16 cellular contexts compared by ENCODE assay signal in genomic region chr2:143581989-143582719, GRCh38.
A peak's percentile ranks its signal among the peaks of the same experiment; 100 is the strongest.
DNase-seq lines count a peak whose midpoint lies in the region; ATAC-seq, FAIRE-seq and TF ChIP-seq lines count a peak whose summit lies in the region.
"Had no signal": no experiment of that assay in that cellular context is flagged by ENCODE, and none has a peak within 500 bp of the region (broad histone marks: within the 10 kb centered on the region; RNA-seq: fewer than 3 reads in every experiment).

No MANE protein-coding gene starts in this region.

- FAIRE-seq in D721Med (lab: Jason Lieb, UNC) = no peak
- FAIRE-seq: colon had no signal

- no peaks in the 10 kb centered on the region for H4K20me1 ChIP-seq in IMR-90 (ENCODE audit: insufficient read depth, low read length)

- H3K14ac ChIP-seq in IMR-90 (replicated peaks; ENCODE audit: low read depth, low read length) = no peak overlapping the region

- TF ChIP-seq RAD21 in IMR-90 (IDR thresholded peaks at IDR 0.05; ENCODE audit: low read length) = peak; percentile 63

- no peaks in the 10 kb centered on the region for H3K27me3 Mint-ChIP-seq in chondrocyte (ENCODE audit: low read depth)
- H3K27me3 Mint-ChIP-seq in natural killer cell treated with Interleukin-12 subunit alpha and Interleukin-12 subunit beta and Interleukin-15 and Interleukin-18, amount 100 ng/mL, for 72 hours = no peaks in the 10 kb centered on the region
- H3K27me3 Mint-ChIP-seq in activated T-helper 2 cell treated with anti-CD3 and anti-CD28 coated beads, Interferon-gamma antibody, Interleukin-2, Interleukin-4, amounts not matched to agents 10 μg/mL and 5 μg/mL and 100 μg/mL, durations not matched to agents 14 hours and 24 hours and 36 hours (ENCODE audit: low read depth) = no peaks in the 10 kb centered on the region
- H3K27me3 Mint-ChIP-seq: IgD-negative memory B cell; naive thymus-derived CD4-positive, alpha-beta T cell had no signal

- H3K4me3 ChIP-seq in IMR-90 (ENCODE audit: insufficient read depth, low read depth, low read length) = no peak overlapping the region
- H3K4me3 ChIP-seq: suprapubic skin had no signal

- H3K4me1 ChIP-seq in IMR-90 (ENCODE audit: control insufficient read depth, insufficient read depth, low read length) = no peaks in the 10 kb centered on the region; the same call in 1 of the 2 replicates

- H4K5ac ChIP-seq in IMR-90 (ENCODE audit: low read depth, low read length) = no peak overlapping the region

- peaks cover 5% of the 10 kb centered on the region; the same call in 1 of the 2 replicates for H3K9me1 ChIP-seq in IMR-90 (ENCODE audit: insufficient read depth, low read length)

- dilution Hi-C loops in IMR-90 (cut with HindIII; ENCODE audit: low sequenced_read_pairs, unreplicated experiment) = no loop called here

- no peak overlapping the region; the same call in 1 of the 2 replicates for H3K9ac ChIP-seq in IMR-90 (ENCODE audit: low read depth, low read length)

- H4K91ac ChIP-seq in IMR-90 (ENCODE audit: insufficient read depth, low read depth, low read length) = peak overlapping the region; percentile 21; the same call in 1 of the 2 replicates

- H3K27ac ChIP-seq in IMR-90 (ENCODE audit: insufficient read depth, low read length) = no peak overlapping the region
- H3K27ac ChIP-seq: suprapubic skin had no signal

- no peaks in the 10 kb centered on the region for H3K9me3 ChIP-seq in IMR-90 (ENCODE audit: control insufficient read depth, insufficient read depth, low read length)
- H3K9me3 ChIP-seq: suprapubic skin had no signal

- H2AFZ ChIP-seq in IMR-90 (replicated peaks; ENCODE audit: low read length, poor library complexity) = no peak overlapping the region

- peaks cover 35% of the 10 kb centered on the region for H3K4me1 Mint-ChIP-seq in chondrocyte (ENCODE audit: low read depth)
- peaks cover 22 to 35% of the 10 kb centered on the region in 2 donors for H3K4me1 Mint-ChIP-seq in natural killer cell treated with Interleukin-12 subunit alpha and Interleukin-12 subunit beta and Interleukin-15 and Interleukin-18, amount 100 ng/mL, for 72 hours (ENCODE audit: low read depth in 2 of 2)
- peaks cover 19% of the 10 kb centered on the region for H3K4me1 Mint-ChIP-seq in activated T-helper 2 cell treated with anti-CD3 and anti-CD28 coated beads, Interferon-gamma antibody, Interleukin-2, Interleukin-4, amounts not matched to agents 10 μg/mL and 5 μg/mL and 100 μg/mL, durations not matched to agents 14 hours and 24 hours and 36 hours (ENCODE audit: low read depth)

- no peaks in the 10 kb centered on the region for H3K36me3 ChIP-seq in IMR-90 (ENCODE audit: control insufficient read depth, insufficient read depth, low read length)
- H3K36me3 ChIP-seq: suprapubic skin had no signal

- peak; percentile 85 for ATAC-seq in IMR-90 (ENCODE audit: low read depth)
- ATAC-seq in natural killer cell treated with Interleukin-12 subunit alpha and Interleukin-12 subunit beta and Interleukin-15 and Interleukin-18, amount 100 ng/mL, for 72 hours = peak in 1 of 2 donors; percentile 52
- ATAC-seq: naive thymus-derived CD4-positive, alpha-beta T cell had no signal

- H2AK5ac ChIP-seq in IMR-90 (ENCODE audit: low read depth, low read length) = no peak overlapping the region

- POLR2A ChIA-PET in IMR-90 (lab: Charles Lee; ENCODE audit: unreplicated experiment) = interaction anchor here (0.8 kb wide), 1 partner anchor 124 kb away, joined by 3 read pairs; no protein-coding TSS in a partner anchor

- no peaks in the 10 kb centered on the region for H3K79me1 ChIP-seq in IMR-90 (ENCODE audit: low read depth in 1 of 2, low read length in 2 of 2)

- TF ChIP-seq CTCF in D721Med (IDR thresholded peaks at IDR 0.05; ENCODE audit: insufficient read depth, missing control alignments) = peak; percentile 27
- TF ChIP-seq CTCF in IMR-90 (conservative IDR thresholded peaks at IDR 0.05; ENCODE audit: low read depth, low read length) = peak; percentile 55
- peak; percentile 67 for TF ChIP-seq CTCF in chondrocyte (IDR thresholded peaks at IDR 0.05)

- H2BK15ac ChIP-seq in IMR-90 (ENCODE audit: low read depth, low read length) = no peak overlapping the region

- peak overlapping the region; percentile 67 for H2BK120ac ChIP-seq in IMR-90 (ENCODE audit: low read depth, low read length)

- peak overlapping the region; percentile 56; the same call in 1 of the 2 replicates for H3K4me2 ChIP-seq in IMR-90 (ENCODE audit: low read depth, low read length)

- H3K27me3 ChIP-seq in IMR-90 (ENCODE audit: control insufficient read depth, insufficient read depth, low read length) = no peaks in the 10 kb centered on the region
- H3K27me3 ChIP-seq: suprapubic skin had no signal

- no peak overlapping the region for H2AK9ac ChIP-seq in IMR-90 (replicated peaks; ENCODE audit: low read depth, low read length, poor library complexity)

- CTCF ChIA-PET in IMR-90 (lab: Yijun Ruan, JAX) = no interaction called here

- TF ChIP-seq POLR2A in IMR-90 (IDR thresholded peaks at IDR 0.05; ENCODE audit: low read depth, low read length) = no peak

- H3K23ac ChIP-seq in IMR-90 (ENCODE audit: low read depth, low read length) = peak overlapping the region; percentile 32; the same call in 1 of the 2 replicates

- H3K36me3 Mint-ChIP-seq in chondrocyte (ENCODE audit: low read depth) = peaks cover 4% of the 10 kb centered on the region
- peaks cover 11% of the 10 kb centered on the region for H3K36me3 Mint-ChIP-seq in natural killer cell treated with Interleukin-12 subunit alpha and Interleukin-12 subunit beta and Interleukin-15 and Interleukin-18, amount 100 ng/mL, for 72 hours
- H3K36me3 Mint-ChIP-seq in activated T-helper 2 cell treated with anti-CD3 and anti-CD28 coated beads, Interferon-gamma antibody, Interleukin-2, Interleukin-4, amounts not matched to agents 10 μg/mL and 5 μg/mL and 100 μg/mL, durations not matched to agents 14 hours and 24 hours and 36 hours (ENCODE audit: low read depth) = peaks cover 15% of the 10 kb centered on the region

- no TSS peak for BruUV-seq in IMR-90 (replicated peaks; lab: Mats Ljungman, UMichigan)

- no peak overlapping the region for H3K27ac Mint-ChIP-seq in chondrocyte (ENCODE audit: unreplicated experiment)
- peak overlapping the region; percentile 8 to 64 for H3K27ac Mint-ChIP-seq in natural killer cell treated with Interleukin-12 subunit alpha and Interleukin-12 subunit beta and Interleukin-15 and Interleukin-18, amount 100 ng/mL, for 72 hours
- H3K27ac Mint-ChIP-seq in activated T-helper 2 cell treated with anti-CD3 and anti-CD28 coated beads, Interferon-gamma antibody, Interleukin-2, Interleukin-4, amounts not matched to agents 10 μg/mL and 5 μg/mL and 100 μg/mL, durations not matched to agents 14 hours and 24 hours and 36 hours = no peak overlapping the region

- peak overlapping the region; percentile 36; the same call in 1 of the 2 replicates for H3K56ac ChIP-seq in IMR-90 (ENCODE audit: extremely low read depth, insufficient read depth, low read length)

- in situ Hi-C loops in IMR-90 (cut with MboI; ENCODE audit: low sequenced_read_pairs) = no loop called here

- H4K8ac ChIP-seq in IMR-90 (ENCODE audit: low read depth in 2 of 2, low read length in 2 of 2) = peak overlapping the region in 1 of 2 experiments; percentile 41; a peak in 2 of 4 replicates

- intact Hi-C loops in IMR-90 (cut with micrococcal nuclease) = loop anchor here (2.0 to 10.0 kb wide), 4 partner anchors 353 to 933 kb away; a partner anchor contains a TSS
- intact Hi-C loops in activated T-helper 2 cell treated with anti-CD3 and anti-CD28 coated beads, Interferon-gamma antibody, Interleukin-2, Interleukin-4, amounts not matched to agents 10 μg/mL and 5 μg/mL and 100 μg/mL, durations not matched to agents 14 hours and 24 hours and 36 hours (cut with micrococcal nuclease) = no loop called here

- no CpG with 5 or more reads among the region's 5 CpGs for WGBS in IMR-90 (ENCODE audit: extremely low coverage in 2 of 2, insufficient read length in 1 of 2), 2 experiments

- H3K9me3 Mint-ChIP-seq in chondrocyte (ENCODE audit: low read depth) = peaks cover 4% of the 10 kb centered on the region
- H3K9me3 Mint-ChIP-seq in natural killer cell treated with Interleukin-12 subunit alpha and Interleukin-12 subunit beta and Interleukin-15 and Interleukin-18, amount 100 ng/mL, for 72 hours = peaks cover 5% of the 10 kb centered on the region
- no peaks in the 10 kb centered on the region for H3K9me3 Mint-ChIP-seq in activated T-helper 2 cell treated with anti-CD3 and anti-CD28 coated beads, Interferon-gamma antibody, Interleukin-2, Interleukin-4, amounts not matched to agents 10 μg/mL and 5 μg/mL and 100 μg/mL, durations not matched to agents 14 hours and 24 hours and 36 hours

- DNase-seq in D721Med (ENCODE audit: insufficient read length, low spot score) = no peak
- peak; percentile 52 for DNase-seq in IMR-90
- DNase-seq in chondrocyte (ENCODE audit: low spot score) = no peak
- DNase-seq in natural killer cell treated with Interleukin-12 subunit alpha and Interleukin-12 subunit beta and Interleukin-15 and Interleukin-18, amount 100 ng/mL, for 72 hours (ENCODE audit: low spot score) = no peak
- no peak for DNase-seq in RKO (ENCODE audit: low spot score)
- no peak for DNase-seq in D341Med (ENCODE audit: low spot score)
- no peak for DNase-seq in activated T-helper 2 cell treated with anti-CD3 and anti-CD28 coated beads, Interferon-gamma antibody, Interleukin-2, Interleukin-4, amounts not matched to agents 10 μg/mL and 5 μg/mL and 100 μg/mL, durations not matched to agents 14 hours and 24 hours and 36 hours (ENCODE audit: low spot score)
- no peak for DNase-seq in NCI-H2107 (lab: John Stamatoyannopoulos, UW)
- DNase-seq: activated effector memory CD4-positive, alpha-beta T cell treated with anti-CD3 and anti-CD28 coated beads, Interleukin-2, amount 50 U/mL, for 16 hours; naive thymus-derived CD4-positive, alpha-beta T cell; NCI-H526 treated with DMSO at 0.1 percent for 48 hours; stimulated activated CD4-positive, alpha-beta T cell treated with anti-CD3 and anti-CD28 coated beads, Interleukin-2, amount 100 ng/mL, for 24 hours; T1000 had no signal

- H3K4ac ChIP-seq in IMR-90 (ENCODE audit: low read depth, low read length) = peak overlapping the region; percentile 2; the same call in 1 of the 2 replicates

- H3K18ac ChIP-seq in IMR-90 (ENCODE audit: low read depth, low read length) = no peak overlapping the region

- H2BK20ac ChIP-seq in IMR-90 (ENCODE audit: low read depth, low read length) = peak overlapping the region; percentile 82

- no peak overlapping the region for H3K4me3 Mint-ChIP-seq in chondrocyte (ENCODE audit: unreplicated experiment)
- peak overlapping the region; percentile 51 for H3K4me3 Mint-ChIP-seq in natural killer cell treated with Interleukin-12 subunit alpha and Interleukin-12 subunit beta and Interleukin-15 and Interleukin-18, amount 100 ng/mL, for 72 hours
- H3K4me3 Mint-ChIP-seq in activated T-helper 2 cell treated with anti-CD3 and anti-CD28 coated beads, Interferon-gamma antibody, Interleukin-2, Interleukin-4, amounts not matched to agents 10 μg/mL and 5 μg/mL and 100 μg/mL, durations not matched to agents 14 hours and 24 hours and 36 hours (ENCODE audit: low read depth) = no peak overlapping the region
- H3K4me3 Mint-ChIP-seq: naive thymus-derived CD4-positive, alpha-beta T cell had no signal

- H2BK5ac ChIP-seq in IMR-90 (ENCODE audit: low read depth, low read length, poor library complexity, severe bottlenecking) = no peak overlapping the region

TF ChIP-seq in IMR-90, 13 proteins besides CTCF, POLR2A, EP300 and RAD21 (continues in another document):
- no peak for TF ChIP-seq MAZ (IDR thresholded peaks at IDR 0.05; ENCODE audit: borderline replicate concordance, low read depth, low read length)

Comparison
In these comparisons a context has a peak if more than half of its experiments do, and no peak if none do; other contexts are left out.
1. H3K27ac Mint-ChIP-seq: peak in natural killer cell treated with Interleukin-12 subunit alpha and Interleukin-12 subunit beta and Interleukin-15 and Interleukin-18, amount 100 ng/mL, for 72 hours (2 of 2); none in chondrocyte (single experiment) and activated T-helper 2 cell treated with anti-CD3 and anti-CD28 coated beads, Interferon-gamma antibody, Interleukin-2, Interleukin-4, amounts not matched to agents 10 μg/mL and 5 μg/mL and 100 μg/mL, durations not matched to agents 14 hours and 24 hours and 36 hours (single experiment).
2. Peak in every context shown above with its lines, with median percentiles within 50 percentile points of each other: CTCF ChIP-seq.